Comparison of ENCODE assay signal across 2 cellular contexts in the genomic region with DNA sequence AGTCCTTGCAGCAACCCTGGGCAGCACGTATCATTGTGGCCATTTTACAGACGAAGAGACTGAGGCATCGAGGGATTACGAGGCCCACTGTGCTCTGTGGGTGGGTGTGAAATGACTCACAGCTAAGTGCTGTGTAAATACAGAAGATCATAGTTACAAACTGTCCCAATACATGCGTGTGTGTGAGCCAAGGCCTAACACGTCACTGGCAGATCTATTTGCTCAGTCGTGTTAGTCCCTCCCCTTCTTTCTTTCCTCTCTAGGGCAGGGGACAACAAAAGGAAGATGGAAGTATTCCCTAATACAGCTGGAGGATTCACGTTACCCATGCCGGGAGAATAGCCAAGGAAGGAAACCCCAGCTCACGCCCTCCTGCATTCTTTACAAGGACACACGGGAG.
TF ChIP-seq lines count a peak whose summit lies in the region.

No MANE protein-coding gene starts in this region.

TF ChIP-seq in GM23338, 12 proteins besides CTCF, POLR2A, EP300 and RAD21:
- TF ChIP-seq, protein P1, sequence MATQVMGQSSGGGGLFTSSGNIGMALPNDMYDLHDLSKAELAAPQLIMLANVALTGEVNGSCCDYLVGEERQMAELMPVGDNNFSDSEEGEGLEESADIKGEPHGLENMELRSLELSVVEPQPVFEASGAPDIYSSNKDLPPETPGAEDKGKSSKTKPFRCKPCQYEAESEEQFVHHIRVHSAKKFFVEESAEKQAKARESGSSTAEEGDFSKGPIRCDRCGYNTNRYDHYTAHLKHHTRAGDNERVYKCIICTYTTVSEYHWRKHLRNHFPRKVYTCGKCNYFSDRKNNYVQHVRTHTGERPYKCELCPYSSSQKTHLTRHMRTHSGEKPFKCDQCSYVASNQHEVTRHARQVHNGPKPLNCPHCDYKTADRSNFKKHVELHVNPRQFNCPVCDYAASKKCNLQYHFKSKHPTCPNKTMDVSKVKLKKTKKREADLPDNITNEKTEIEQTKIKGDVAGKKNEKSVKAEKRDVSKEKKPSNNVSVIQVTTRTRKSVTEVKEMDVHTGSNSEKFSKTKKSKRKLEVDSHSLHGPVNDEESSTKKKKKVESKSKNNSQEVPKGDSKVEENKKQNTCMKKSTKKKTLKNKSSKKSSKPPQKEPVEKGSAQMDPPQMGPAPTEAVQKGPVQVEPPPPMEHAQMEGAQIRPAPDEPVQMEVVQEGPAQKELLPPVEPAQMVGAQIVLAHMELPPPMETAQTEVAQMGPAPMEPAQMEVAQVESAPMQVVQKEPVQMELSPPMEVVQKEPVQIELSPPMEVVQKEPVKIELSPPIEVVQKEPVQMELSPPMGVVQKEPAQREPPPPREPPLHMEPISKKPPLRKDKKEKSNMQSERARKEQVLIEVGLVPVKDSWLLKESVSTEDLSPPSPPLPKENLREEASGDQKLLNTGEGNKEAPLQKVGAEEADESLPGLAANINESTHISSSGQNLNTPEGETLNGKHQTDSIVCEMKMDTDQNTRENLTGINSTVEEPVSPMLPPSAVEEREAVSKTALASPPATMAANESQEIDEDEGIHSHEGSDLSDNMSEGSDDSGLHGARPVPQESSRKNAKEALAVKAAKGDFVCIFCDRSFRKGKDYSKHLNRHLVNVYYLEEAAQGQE (IDR thresholded peaks at IDR 0.05; ENCODE audit: unreplicated experiment): no peak
- TF ChIP-seq POLR2AphosphoS5 (IDR thresholded peaks at IDR 0.05; ENCODE audit: low read depth): no peak
- no peak for TF ChIP-seq ZNF114 (CRISPR knock-in tag; IDR thresholded peaks at IDR 0.05)
- no peak for TF ChIP-seq ZNF331 (CRISPR knock-in tag; IDR thresholded peaks at IDR 0.05; ENCODE audit: low read depth)

TF ChIP-seq in K562, 482 proteins besides CTCF, POLR2A, EP300 and RAD21:
- TF ChIP-seq STAG1 (CRISPR knock-in tag; IDR thresholded peaks at IDR 0.05; ENCODE audit: borderline replicate concordance) (no peak), KDM1A (IDR thresholded peaks at IDR 0.05) (peak in 1 of 2 experiments; percentile 9; a peak in 1 of 4 replicates), FOXA3 (CRISPR knock-in tag; conservative IDR thresholded peaks at IDR 0.05 in 1 of 2, IDR thresholded peaks at IDR 0.05 in 1 of 2) (peak in 1 of 2 experiments; percentile 68; a peak in 1 of 4 replicates), HMGN3 (IDR thresholded peaks at IDR 0.05; ENCODE audit: borderline replicate concordance, extremely low read depth, insufficient read length, low read depth, low read length) (no peak), RBM25 (IDR thresholded peaks at IDR 0.05; ENCODE audit: low read depth, low read length, severe bottlenecking) (peak; percentile 55)
TF ChIP-seq in K562: peak in this region for 3.
